In genomic region chr9:133493428-133493827, GRCh38 we compare ENCODE assay signal across 20 cellular contexts. TPM values are rescaled to one million over a fixed set of nuclear protein-coding genes. Genes with fewer than 3 reads are reported as not detected.
"Had no signal": no experiment of that assay in that cellular context is flagged by ENCODE, and none has a peak within 500 bp of the region (broad histone marks: within the 10 kb centered on the region; RNA-seq: fewer than 3 reads in every experiment).

No MANE protein-coding gene starts in this region.

- H3K4me1 ChIP-seq: breast epithelium had no signal

- H3K4me3 ChIP-seq: ascending aorta, heart right ventricle, left lung, suprapubic skin had no signal

- H3K36me3 ChIP-seq: ascending aorta, breast epithelium, heart right ventricle, left lung, neutrophil, suprapubic skin had no signal

- H3K27me3 ChIP-seq: ascending aorta, neutrophil had no signal

- ATAC-seq: activated naive CD8-positive, alpha-beta T cell treated with anti-CD3 and anti-CD28 coated beads, Interleukin-2, amount 50 U/mL, for 24 hours; left lung; stimulated activated naive CD8-positive, alpha-beta T cell treated with anti-CD3 and anti-CD28 coated beads, Interleukin-15, Interleukin-2, amounts not matched to agents 100 U/mL and 50 U/mL, for 24 hours had no signal

- DNase-seq: activated CD4-positive, CD25-positive, alpha-beta regulatory T cell treated with anti-CD3 and anti-CD28 coated beads, Interleukin-2, amount 50 U/mL, for 72 hours; activated naive CD4-positive, alpha-beta T cell treated with anti-CD3 and anti-CD28 coated beads for 36 hours; activated naive CD8-positive, alpha-beta T cell treated with anti-CD3 and anti-CD28 coated beads, Interleukin-2, amount 50 U/mL, for 24 hours; effector memory CD4-positive, alpha-beta T cell; heart right ventricle; small intestine; stimulated activated CD4-positive, alpha-beta T cell treated with anti-CD3 and anti-CD28 coated beads, Interleukin-4, amount 100 ng/mL, for 4 hours; stimulated activated CD8-positive, alpha-beta memory T cell treated with anti-CD3 and anti-CD28 coated beads, Interleukin-4, amount 100 ng/mL, for 48 hours; stimulated activated naive CD8-positive, alpha-beta T cell treated with anti-CD3 and anti-CD28 coated beads, Interleukin-15, Interleukin-2, amounts not matched to agents 100 U/mL and 50 U/mL, for 24 hours had no signal

- H3K27ac ChIP-seq: left lung, neutrophil, suprapubic skin had no signal

- H3K9me3 ChIP-seq: ascending aorta, breast epithelium, heart right ventricle, left lung, neutrophil, suprapubic skin had no signal

RNA-seq across cellular contexts. Expression of gene MYMK, which starts 31.3 kb away (rescaled TPM):
- total RNA-seq: activated CD8-positive, alpha-beta memory T cell treated with anti-CD3 and anti-CD28 coated beads for 36 hours; activated naive CD4-positive, alpha-beta T cell treated with anti-CD3 and anti-CD28 coated beads for 36 hours; ascending aorta; breast epithelium; cerebellum; fibroblast of lung; frontal cortex; heart right ventricle; left lung; mesothelial cell of epicardium; suprapubic skin had no signal
- polyA plus RNA-seq: fibroblast of lung, heart right ventricle, small intestine, urinary bladder had no signal
